In genomic region chr2:238425979-238426567, GRCh38 we compare ENCODE assay signal across 8 cellular contexts.
DNase-seq lines count a peak whose midpoint lies in the region; ATAC-seq lines count a peak whose summit lies in the region.

No MANE protein-coding gene starts in this region.

- peak overlapping the region; percentile 92 for H3K4me3 ChIP-seq in iPS-18a (ENCODE audit: low read length)
- H3K4me3 ChIP-seq in skin epidermis, result peak overlapping the region; percentile 51 to 98 (median 95)

- no peaks in the 10 kb centered on the region for H3K9me3 ChIP-seq in iPS-18a (ENCODE audit: control insufficient read depth, low read depth, low read length)

- peak; percentile 12 for ATAC-seq in HG02840 (IDR thresholded peaks at IDR 0.05; ENCODE audit: low FRiP score, unreplicated experiment)

- H3K27ac ChIP-seq in angular gyrus (ENCODE audit: low read depth, low read length) (peak overlapping the region; percentile 87), iPS-18a (ENCODE audit: low read length) (no peak overlapping the region), skin epidermis (peak overlapping the region; percentile 90 to 98 (median 95))

- H3K9ac ChIP-seq in iPS-18a (ENCODE audit: low read length), result peak overlapping the region; percentile 62

- no peaks in the 10 kb centered on the region for H3K36me3 ChIP-seq in iPS-18a (ENCODE audit: control insufficient read depth, low read depth, low read length)

- peak; percentile 15 for DNase-seq in stimulated activated CD4-positive, alpha-beta T cell treated with anti-CD3 and anti-CD28 coated beads, Interleukin-12 subunit alpha, Interleukin-12 subunit beta, amount 100 ng/mL, for 4 hours
- DNase-seq in stimulated activated CD4-positive, alpha-beta T cell treated with anti-CD3 and anti-CD28 coated beads, Interleukin-4, amount 100 ng/mL, for 24 hours, result no peak
- DNase-seq in NCI-H2227 treated with DMSO at 0.1 percent for 48 hours (lab: John Stamatoyannopoulos, UW) (peak; percentile 53), SKM-1 treated with dmso at 0.1 percent for 144 hours (lab: John Stamatoyannopoulos, UW; ENCODE audit: unreplicated experiment) (no peak)

- H3K27me3 ChIP-seq in iPS-18a (ENCODE audit: control insufficient read depth, insufficient read depth, low read length), result no peaks in the 10 kb centered on the region

- peaks cover 15% of the 10 kb centered on the region for H3K4me1 ChIP-seq in iPS-18a (ENCODE audit: control insufficient read depth, low read depth, low read length)

Comparison
In these comparisons a context has a peak if more than half of its experiments do, and no peak if none do; other contexts are left out.
1. DNase-seq: peak in stimulated activated CD4-positive, alpha-beta T cell treated with anti-CD3 and anti-CD28 coated beads, Interleukin-12 subunit alpha, Interleukin-12 subunit beta, amount 100 ng/mL, for 4 hours (single experiment) and NCI-H2227 treated with DMSO at 0.1 percent for 48 hours (single experiment); none in stimulated activated CD4-positive, alpha-beta T cell treated with anti-CD3 and anti-CD28 coated beads, Interleukin-4, amount 100 ng/mL, for 24 hours (single experiment) and SKM-1 treated with dmso at 0.1 percent for 144 hours (single experiment).